8 cellular contexts compared by ENCODE assay signal in genomic region chr7:54546081-54546985, GRCh38. TPM values are rescaled to one million over a fixed set of nuclear protein-coding genes. Genes with fewer than 3 reads are reported as not detected.
DNase-seq lines count a peak whose midpoint lies in the region; ATAC-seq and TF ChIP-seq lines count a peak whose summit lies in the region.

No MANE protein-coding gene starts in this region.

- H3K27ac ChIP-seq in ovary, result no peak overlapping the region

- intact Hi-C loops in ovary (cut with DNase I), result no loop called here

- TF ChIP-seq EP300 in ovary (IDR thresholded peaks at IDR 0.05), result no peak

- TF ChIP-seq POLR2A in ovary (IDR thresholded peaks at IDR 0.05), result no peak

- no peaks in the 10 kb centered on the region for H3K9me3 ChIP-seq in ovary

- DNase-seq in DMS79 (lab: John Stamatoyannopoulos, UW), result peak; percentile 59
- DNase-seq in NCI-H1092 (lab: John Stamatoyannopoulos, UW), result peak; percentile 28
- DNase-seq in dermis blood vessel endothelial cell, result peak; percentile 1
- DNase-seq in ovary, result no peak
- DNase-seq in activated naive CD4-positive, alpha-beta T cell treated with anti-CD3 and anti-CD28 coated beads, Interleukin-2, amount 50 U/mL, for 16 hours, result no peak
- DNase-seq in NCI-H226, result no peak

- peak overlapping the region; percentile 22 for H3K4me3 ChIP-seq in ovary

- H3K27me3 ChIP-seq in ovary, result no peaks in the 10 kb centered on the region

- no peak for TF ChIP-seq CTCF in ovary (IDR thresholded peaks at IDR 0.05)

- H3K36me3 ChIP-seq in ovary, result no peaks in the 10 kb centered on the region

- no peak for ATAC-seq in HG03469 (IDR thresholded peaks at IDR 0.05; ENCODE audit: unreplicated experiment)
- no peak for ATAC-seq in HG03280 (IDR thresholded peaks at IDR 0.05; ENCODE audit: unreplicated experiment)

- WGBS in ovary, 3 donors, result 1 to 2% (median 1%) methylated on average over 59 to 80 of the region's 80 CpGs

- peaks cover 5% of the 10 kb centered on the region for H3K4me1 ChIP-seq in ovary (ENCODE audit: insufficient read depth)

RNA-seq across cellular contexts. Expression of gene VSTM2A, which starts 4.2 kb away (rescaled TPM):
- total RNA-seq in dermis blood vessel endothelial cell, result not detected in 2 replicates
- total RNA-seq in ovary, result not detected
- polyA plus RNA-seq in ovary, result under 1 TPM; 0.05 TPM

Comparison
In these comparisons a context has a peak if more than half of its experiments do, and no peak if none do; other contexts are left out.
1. DNase-seq: peak in DMS79 (single experiment), NCI-H1092 (single experiment) and dermis blood vessel endothelial cell (single experiment); none in ovary (0 of 5), activated naive CD4-positive, alpha-beta T cell treated with anti-CD3 and anti-CD28 coated beads, Interleukin-2, amount 50 U/mL, for 16 hours (single experiment) and NCI-H226 (single experiment).